ENCODE assay signal across 22 cellular contexts in genomic region chrX:28585767-28586166, GRCh38. TPM values are rescaled to one million over a fixed set of nuclear protein-coding genes. Genes with fewer than 3 reads are reported as not detected.
DNase-seq lines count a peak whose midpoint lies in the region; ATAC-seq, FAIRE-seq and TF ChIP-seq lines count a peak whose summit lies in the region.
"Had no signal": no experiment of that assay in that cellular context is flagged by ENCODE, and none has a peak within 500 bp of the region (broad histone marks: within the 10 kb centered on the region; RNA-seq: fewer than 3 reads in every experiment).

No MANE protein-coding gene starts in this region.

- FAIRE-seq in endothelial cell of umbilical vein (lab: Jason Lieb, UNC) = peak; percentile 38
- FAIRE-seq: RCC 7860, small intestine, urothelium cell line had no signal

- no peaks in the 10 kb centered on the region for H3K27me3 ChIP-seq in right atrium auricular region
- H3K27me3 ChIP-seq in endothelial cell of umbilical vein (ENCODE audit: control insufficient read depth in 2 of 2, insufficient read depth in 2 of 2, low read length in 2 of 2) = no peaks in the 10 kb centered on the region
- H3K27me3 ChIP-seq: MG63 had no signal

- H3K4me2 ChIP-seq in endothelial cell of umbilical vein (ENCODE audit: insufficient read depth, low read length) = peak overlapping the region; percentile 41

- DNase-seq in right atrium auricular region (ENCODE audit: low spot score) = no peak
- no peak for DNase-seq in left cardiac atrium
- DNase-seq in endothelial cell of umbilical vein (ENCODE audit: low read depth, low spot score) = no peak
- DNase-seq in left kidney (ENCODE audit: low read depth, low spot score) = peak; percentile 19
- no peak for DNase-seq in activated T-cell treated with anti-CD3 and anti-CD28 coated beads, Interleukin-2, amount 50 U/mL, for 24 hours
- no peak for DNase-seq in DMS79 treated with DMSO at 0.1 percent for 48 hours (lab: John Stamatoyannopoulos, UW)
- DNase-seq in type B pancreatic cell (ENCODE audit: extremely low spot score, unreplicated experiment) = no peak
- DNase-seq: ACHN; activated CD4-positive, alpha-beta memory T cell treated with anti-CD3 and anti-CD28 coated beads, Interleukin-2, amount 10 ng/mL, durations not matched to agents 7 days and 5 days; CD8-positive, alpha-beta T cell; GM23248; MG63; NCI-H1930; NCI-H524 treated with DMSO at 0.1 percent for 48 hours; small intestine; stimulated activated naive CD4-positive, alpha-beta T cell had no signal

- H3K36me3 Mint-ChIP-seq in activated T-cell treated with anti-CD3 and anti-CD28 coated beads, Interleukin-2, amount 50 U/mL, for 24 hours (ENCODE audit: low read depth) = no peaks in the 10 kb centered on the region
- H3K36me3 Mint-ChIP-seq in type B pancreatic cell = no peaks in the 10 kb centered on the region
- H3K36me3 Mint-ChIP-seq: CD8-positive, alpha-beta T cell; memory B cell had no signal

- no peaks in the 10 kb centered on the region for H3K4me1 ChIP-seq in right atrium auricular region
- peaks cover 19% of the 10 kb centered on the region for H3K4me1 ChIP-seq in endothelial cell of umbilical vein (ENCODE audit: control insufficient read depth, extremely low read depth, insufficient read depth, low read length)

- H3K27ac Mint-ChIP-seq in activated T-cell treated with anti-CD3 and anti-CD28 coated beads, Interleukin-2, amount 50 U/mL, for 24 hours = no peak overlapping the region
- H3K27ac Mint-ChIP-seq in type B pancreatic cell = no peak overlapping the region
- H3K27ac Mint-ChIP-seq: activated CD4-positive, alpha-beta memory T cell treated with anti-CD3 and anti-CD28 coated beads, Interleukin-2, amount 10 ng/mL, durations not matched to agents 7 days and 5 days; CD8-positive, alpha-beta T cell; memory B cell had no signal

- H3K4me1 Mint-ChIP-seq in activated T-cell treated with anti-CD3 and anti-CD28 coated beads, Interleukin-2, amount 50 U/mL, for 24 hours (ENCODE audit: low read depth) = no peaks in the 10 kb centered on the region
- peaks cover 17% of the 10 kb centered on the region for H3K4me1 Mint-ChIP-seq in type B pancreatic cell (ENCODE audit: unreplicated experiment)
- H3K4me1 Mint-ChIP-seq: activated CD4-positive, alpha-beta memory T cell treated with anti-CD3 and anti-CD28 coated beads, Interleukin-2, amount 10 ng/mL, durations not matched to agents 7 days and 5 days; memory B cell had no signal

- TF ChIP-seq POLR2A in endothelial cell of umbilical vein (IDR thresholded peaks at IDR 0.05; ENCODE audit: low read depth, low read length) (no peak), GM18505 (IDR thresholded peaks at IDR 0.05; ENCODE audit: borderline replicate concordance, extremely low read depth, insufficient read depth, insufficient read length) (no peak)

- BruUV-seq in endothelial cell of umbilical vein (replicated peaks; lab: Mats Ljungman, UMichigan) = no TSS peak

- no peaks in the 10 kb centered on the region for H3K9me3 Mint-ChIP-seq in activated T-cell treated with anti-CD3 and anti-CD28 coated beads, Interleukin-2, amount 50 U/mL, for 24 hours
- H3K9me3 Mint-ChIP-seq in type B pancreatic cell = no peaks in the 10 kb centered on the region
- H3K9me3 Mint-ChIP-seq: activated CD4-positive, alpha-beta memory T cell treated with anti-CD3 and anti-CD28 coated beads, Interleukin-2, amount 10 ng/mL, durations not matched to agents 7 days and 5 days; memory B cell had no signal

- H3K4me3 ChIP-seq in right atrium auricular region = peak overlapping the region; percentile 38 to 47
- H3K4me3 ChIP-seq in endothelial cell of umbilical vein (replicated peaks in 1 of 3; ENCODE audit: insufficient read depth in 1 of 3, low read depth in 1 of 3, low read length in 3 of 3) = peak overlapping the region in 2 of 3 experiments; percentile 50 to 88

- H3K9me3 ChIP-seq in right atrium auricular region (no peaks in the 10 kb centered on the region), endothelial cell of umbilical vein (replicated peaks; ENCODE audit: control insufficient read depth, insufficient read depth, low read length) (no peaks in the 10 kb centered on the region)
- H3K9me3 ChIP-seq: MG63 had no signal

- peak overlapping the region; percentile 58 for H2AFZ ChIP-seq in endothelial cell of umbilical vein (ENCODE audit: low read depth, low read length)

- CTCF ChIA-PET in endothelial cell of umbilical vein (lab: Charles Lee) = no interaction called here

- H3K27me3 Mint-ChIP-seq in activated T-cell treated with anti-CD3 and anti-CD28 coated beads, Interleukin-2, amount 50 U/mL, for 24 hours = peaks cover 13% of the 10 kb centered on the region
- H3K27me3 Mint-ChIP-seq in type B pancreatic cell = peaks cover 30% of the 10 kb centered on the region
- H3K27me3 Mint-ChIP-seq: activated CD4-positive, alpha-beta memory T cell treated with anti-CD3 and anti-CD28 coated beads, Interleukin-2, amount 10 ng/mL, durations not matched to agents 7 days and 5 days; memory B cell had no signal

- POLR2A ChIA-PET in endothelial cell of umbilical vein (lab: Charles Lee) = no interaction called here

- no peak overlapping the region for H3K9ac ChIP-seq in endothelial cell of umbilical vein (replicated peaks; ENCODE audit: extremely low read depth, insufficient read depth, low read length)
- H3K9ac ChIP-seq: GM23248 had no signal

- intact Hi-C loops in left cardiac atrium (cut with DNase I) = no loop called here
- intact Hi-C loops in endothelial cell of umbilical vein (cut with micrococcal nuclease) = loop anchor here (1.0 to 10.0 kb wide), 8 partner anchors 217 to 1319 kb away; no protein-coding TSS in a partner anchor

- no peaks in the 10 kb centered on the region for H3K79me2 ChIP-seq in endothelial cell of umbilical vein (ENCODE audit: control insufficient read depth, insufficient read depth, low read length)

- H3K9me1 ChIP-seq in endothelial cell of umbilical vein (replicated peaks; ENCODE audit: control insufficient read depth, extremely low read depth, insufficient read depth, low read length) = no peaks in the 10 kb centered on the region

- no peak for TF ChIP-seq CTCF in right atrium auricular region (IDR thresholded peaks at IDR 0.05)
- TF ChIP-seq CTCF in endothelial cell of umbilical vein (IDR thresholded peaks at IDR 0.05; ENCODE audit: extremely low read depth in 1 of 2, insufficient read depth in 1 of 2, low read depth in 1 of 2, low read length in 2 of 2) = no peak
- no peak for TF ChIP-seq CTCF in type B pancreatic cell (conservative IDR thresholded peaks at IDR 0.05)

- H3K4me3 Mint-ChIP-seq in activated T-cell treated with anti-CD3 and anti-CD28 coated beads, Interleukin-2, amount 50 U/mL, for 24 hours = no peak overlapping the region
- H3K4me3 Mint-ChIP-seq in type B pancreatic cell = no peak overlapping the region
- H3K4me3 Mint-ChIP-seq: activated CD4-positive, alpha-beta memory T cell treated with anti-CD3 and anti-CD28 coated beads, Interleukin-2, amount 10 ng/mL, durations not matched to agents 7 days and 5 days; CD8-positive, alpha-beta T cell; memory B cell had no signal

- H3K36me3 ChIP-seq in right atrium auricular region = no peaks in the 10 kb centered on the region
- no peaks in the 10 kb centered on the region for H3K36me3 ChIP-seq in endothelial cell of umbilical vein (ENCODE audit: control insufficient read depth in 2 of 2, extremely low read depth in 1 of 2, insufficient read depth in 2 of 2, low read length in 2 of 2)
- H3K36me3 ChIP-seq: MG63 had no signal

- H3K27ac ChIP-seq in right atrium auricular region (peak overlapping the region in 1 of 2 donors; percentile 66), endothelial cell of umbilical vein (ENCODE audit: insufficient read depth, low read depth, low read length) (no peak overlapping the region)
- H3K27ac ChIP-seq: coronary artery, GM23248 had no signal

- dilution Hi-C loops in endothelial cell of umbilical vein (cut with MboI; ENCODE audit: extremely low pct_ligation_motif_present, low sequenced_read_pairs) = no loop called here

- no peaks in the 10 kb centered on the region for H4K20me1 ChIP-seq in endothelial cell of umbilical vein (replicated peaks; ENCODE audit: control insufficient read depth, extremely low read depth, insufficient read depth, low read length)

- ATAC-seq in left cardiac atrium (no peak), GM18505 (IDR thresholded peaks at IDR 0.05; ENCODE audit: unreplicated experiment) (no peak)
- ATAC-seq: CD8-positive, alpha-beta T cell had no signal

TF ChIP-seq in endothelial cell of umbilical vein, 7 proteins besides CTCF, POLR2A, EP300 and RAD21:
- TF ChIP-seq GATA2 (IDR thresholded peaks at IDR 0.05; ENCODE audit: insufficient read depth, insufficient read length, low read depth, low read length) (no peak), EZH2 (IDR thresholded peaks at IDR 0.05; ENCODE audit: borderline replicate concordance, low read depth, low read length, severe bottlenecking) (no peak), JUN (IDR thresholded peaks at IDR 0.05; ENCODE audit: borderline replicate concordance, insufficient read depth, insufficient read length, low read depth) (no peak), POLR2AphosphoS5 (IDR thresholded peaks at IDR 0.05; ENCODE audit: insufficient read depth, low read depth, low read length) (no peak), FOS (IDR thresholded peaks at IDR 0.05; ENCODE audit: borderline replicate concordance, insufficient read depth, low read length) (no peak)

RNA-seq across cellular contexts. Expression of gene IL1RAPL1, which starts 1.5 kb away (rescaled TPM):
- total RNA-seq in right atrium auricular region (1 to 10 TPM; 1.2 to 3.0 TPM), left cardiac atrium (1 to 10 TPM; 1.6 to 1.7 TPM), endothelial cell of umbilical vein (1.3 and 1.6 TPM in 2 replicates), type B pancreatic cell (ENCODE audit: low replicate concordance) (0.48 and 2.6 TPM in 2 replicates)
- 0.79 and 0.84 TPM in 2 replicates for polyA plus RNA-seq in endothelial cell of umbilical vein
- 0.35 and 0.49 TPM in 2 replicates for polyA plus RNA-seq in endothelial cell of umbilical vein (2011; cell fraction: cytosol; rRNA removed)
- 1.9 and 2.2 TPM in 2 replicates for polyA plus RNA-seq in endothelial cell of umbilical vein (2011; cell fraction: nucleus; rRNA removed)
- 0.28 and 0.42 TPM in 2 replicates for polyA plus RNA-seq in endothelial cell of umbilical vein (2012)
- 4.5 and 5.9 TPM in 2 replicates for polyA minus RNA-seq in endothelial cell of umbilical vein
- polyA minus RNA-seq in endothelial cell of umbilical vein (2011; cell fraction: cytosol; rRNA and poly(A)+ RNA removed) = not detected
- polyA minus RNA-seq in endothelial cell of umbilical vein (2011; cell fraction: nucleus; rRNA and poly(A)+ RNA removed) = 17.5 and 19.0 TPM in 2 replicates
- total RNA-seq: activated CD4-positive, alpha-beta memory T cell treated with anti-CD3 and anti-CD28 coated beads, Interleukin-2, amount 10 ng/mL, durations not matched to agents 7 days and 5 days; CD8-positive, alpha-beta T cell; GM23248 had no signal
- polyA plus RNA-seq: adipose tissue, GM23248 had no signal
